ENCODE assay signal across 17 cellular contexts in the genomic region with DNA sequence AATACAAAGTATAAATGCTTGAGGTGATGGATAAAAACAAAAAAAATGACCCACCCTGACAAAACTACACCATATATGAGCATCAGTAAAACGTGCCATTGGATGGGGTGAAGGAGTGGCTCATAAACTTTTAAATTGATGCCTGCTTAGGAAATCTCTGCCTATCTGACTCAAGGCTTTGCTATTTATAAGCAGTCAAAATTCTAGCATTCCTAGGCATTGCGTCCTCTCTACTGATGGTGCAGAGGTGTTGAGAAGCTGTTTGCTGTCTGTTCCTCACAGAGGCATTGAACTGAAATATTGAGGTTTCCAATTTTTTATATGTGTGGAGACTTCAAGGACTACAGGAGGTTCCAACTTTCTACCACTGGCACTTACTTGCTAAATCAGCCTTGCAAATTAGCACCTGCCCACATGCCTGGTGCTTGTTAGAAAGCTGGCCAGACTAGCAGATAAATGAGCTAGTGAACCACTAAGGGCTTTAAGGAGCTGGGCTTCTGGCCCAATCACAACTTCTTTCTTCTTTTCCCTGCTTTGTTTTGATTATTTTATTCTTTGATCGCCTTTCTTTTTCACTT.
DNase-seq lines count a peak whose midpoint lies in the region; ATAC-seq lines count a peak whose summit lies in the region.
"Had no signal": no experiment of that assay in that cellular context is flagged by ENCODE, and none has a peak within 500 bp of the region (broad histone marks: within the 10 kb centered on the region; RNA-seq: fewer than 3 reads in every experiment).

No MANE protein-coding gene starts in this region.

- H3K4me2 ChIP-seq in Karpas-422 (ENCODE audit: low read depth, low read length, poor library complexity, severe bottlenecking) = peak overlapping the region; percentile 37

- POLR2A ChIA-PET in naive thymus-derived CD8-positive, alpha-beta T cell (lab: Charles Lee) = no interaction called here

- no peaks in the 10 kb centered on the region for H3K79me2 ChIP-seq in Karpas-422 (ENCODE audit: low read length)

- no peaks in the 10 kb centered on the region for H3K4me1 Mint-ChIP-seq in naive thymus-derived CD8-positive, alpha-beta T cell
- no peaks in the 10 kb centered on the region for H3K4me1 Mint-ChIP-seq in activated T-helper 2 cell treated with anti-CD3 and anti-CD28 coated beads, Interferon-gamma antibody, Interleukin-2, Interleukin-4, amounts not matched to agents 10 μg/mL and 5 μg/mL and 100 μg/mL, durations not matched to agents 14 hours and 24 hours and 36 hours (ENCODE audit: low read depth)
- H3K4me1 Mint-ChIP-seq: CD4-positive, CD25-positive, alpha-beta regulatory T cell had no signal

- H4K20me1 ChIP-seq in Karpas-422 (ENCODE audit: insufficient read depth, low read depth, low read length) = no peaks in the 10 kb centered on the region

- peaks cover 26% of the 10 kb centered on the region for H3K4me1 ChIP-seq in Karpas-422 (ENCODE audit: low read length)
- H3K4me1 ChIP-seq: Caco-2 had no signal

- H3K9ac ChIP-seq in Karpas-422 (ENCODE audit: low read length) = no peak overlapping the region

- DNase-seq in DMS79 (lab: John Stamatoyannopoulos, UW) (peak; percentile 81), Karpas-422 (peak; percentile 59), inferior parietal cortex (ENCODE audit: extremely low spot score) (peak; percentile 49), superior temporal gyrus (ENCODE audit: extremely low spot score) (peak; percentile 64)
- no peak for DNase-seq in naive thymus-derived CD8-positive, alpha-beta T cell
- DNase-seq in activated T-helper 2 cell treated with anti-CD3 and anti-CD28 coated beads, Interferon-gamma antibody, Interleukin-2, Interleukin-4, amounts not matched to agents 10 μg/mL and 5 μg/mL and 100 μg/mL, durations not matched to agents 14 hours and 24 hours and 36 hours (ENCODE audit: low spot score) = no peak
- no peak for DNase-seq in stimulated activated CD4-positive, alpha-beta T cell treated with anti-CD3 and anti-CD28 coated beads, Interleukin-2, amount 100 ng/mL, for 48 hours
- DNase-seq: AML-193; Caco-2; CD4-positive, CD25-positive, alpha-beta regulatory T cell; EL; KBM-7; NCI-H187 treated with DMSO at 0.1 percent for 48 hours; NCI-H226 had no signal

- H3K36me3 Mint-ChIP-seq in naive thymus-derived CD8-positive, alpha-beta T cell = no peaks in the 10 kb centered on the region
- H3K36me3 Mint-ChIP-seq in activated T-helper 2 cell treated with anti-CD3 and anti-CD28 coated beads, Interferon-gamma antibody, Interleukin-2, Interleukin-4, amounts not matched to agents 10 μg/mL and 5 μg/mL and 100 μg/mL, durations not matched to agents 14 hours and 24 hours and 36 hours (ENCODE audit: low read depth) = no peaks in the 10 kb centered on the region
- H3K36me3 Mint-ChIP-seq: CD4-positive, CD25-positive, alpha-beta regulatory T cell had no signal

- ATAC-seq in naive thymus-derived CD8-positive, alpha-beta T cell = no peak
- ATAC-seq: HepG2, Right ventricle myocardium inferior had no signal

- H3K27ac ChIP-seq in Karpas-422 (ENCODE audit: low read length) = no peak overlapping the region
- H3K27ac ChIP-seq: SK-N-MC had no signal

- H3K27ac Mint-ChIP-seq in naive thymus-derived CD8-positive, alpha-beta T cell = no peak overlapping the region
- no peak overlapping the region for H3K27ac Mint-ChIP-seq in activated T-helper 2 cell treated with anti-CD3 and anti-CD28 coated beads, Interferon-gamma antibody, Interleukin-2, Interleukin-4, amounts not matched to agents 10 μg/mL and 5 μg/mL and 100 μg/mL, durations not matched to agents 14 hours and 24 hours and 36 hours
- H3K27ac Mint-ChIP-seq: CD4-positive, CD25-positive, alpha-beta regulatory T cell had no signal

- no peaks in the 10 kb centered on the region for H3K9me3 ChIP-seq in Karpas-422 (ENCODE audit: low read length)
- H3K9me3 ChIP-seq: Caco-2 had no signal

- no peaks in the 10 kb centered on the region for H3K36me3 ChIP-seq in Karpas-422 (ENCODE audit: insufficient read depth, low read length)

- intact Hi-C loops in activated T-helper 2 cell treated with anti-CD3 and anti-CD28 coated beads, Interferon-gamma antibody, Interleukin-2, Interleukin-4, amounts not matched to agents 10 μg/mL and 5 μg/mL and 100 μg/mL, durations not matched to agents 14 hours and 24 hours and 36 hours (cut with micrococcal nuclease) = no loop called here

- no peaks in the 10 kb centered on the region for H3K9me2 ChIP-seq in Karpas-422 (replicated peaks; ENCODE audit: insufficient read depth, low read length)

- H3K27me3 Mint-ChIP-seq in naive thymus-derived CD8-positive, alpha-beta T cell = peaks cover 0 to 20% (median 2%) of the 10 kb centered on the region in 5 donors
- no peaks in the 10 kb centered on the region for H3K27me3 Mint-ChIP-seq in activated T-helper 2 cell treated with anti-CD3 and anti-CD28 coated beads, Interferon-gamma antibody, Interleukin-2, Interleukin-4, amounts not matched to agents 10 μg/mL and 5 μg/mL and 100 μg/mL, durations not matched to agents 14 hours and 24 hours and 36 hours (ENCODE audit: low read depth)
- H3K27me3 Mint-ChIP-seq: CD4-positive, CD25-positive, alpha-beta regulatory T cell had no signal

- H3K9me3 Mint-ChIP-seq in naive thymus-derived CD8-positive, alpha-beta T cell = no peaks in the 10 kb centered on the region
- H3K9me3 Mint-ChIP-seq in activated T-helper 2 cell treated with anti-CD3 and anti-CD28 coated beads, Interferon-gamma antibody, Interleukin-2, Interleukin-4, amounts not matched to agents 10 μg/mL and 5 μg/mL and 100 μg/mL, durations not matched to agents 14 hours and 24 hours and 36 hours = no peaks in the 10 kb centered on the region

- no peak overlapping the region for H3K4me3 ChIP-seq in Karpas-422 (ENCODE audit: low read length)
- H3K4me3 ChIP-seq: SK-N-MC had no signal

- H2AFZ ChIP-seq in Karpas-422 (ENCODE audit: low read length) = no peak overlapping the region

- H3K4me3 Mint-ChIP-seq in naive thymus-derived CD8-positive, alpha-beta T cell = no peak overlapping the region
- no peak overlapping the region for H3K4me3 Mint-ChIP-seq in activated T-helper 2 cell treated with anti-CD3 and anti-CD28 coated beads, Interferon-gamma antibody, Interleukin-2, Interleukin-4, amounts not matched to agents 10 μg/mL and 5 μg/mL and 100 μg/mL, durations not matched to agents 14 hours and 24 hours and 36 hours (ENCODE audit: low read depth)
- H3K4me3 Mint-ChIP-seq: CD4-positive, CD25-positive, alpha-beta regulatory T cell had no signal

- no peaks in the 10 kb centered on the region for H3K27me3 ChIP-seq in Karpas-422 (ENCODE audit: low read length)

Comparison
In these comparisons a context has a peak if more than half of its experiments do, and no peak if none do; other contexts are left out.
1. DNase-seq: peak in DMS79 (single experiment), Karpas-422 (single experiment), inferior parietal cortex (single experiment) and superior temporal gyrus (single experiment); none in naive thymus-derived CD8-positive, alpha-beta T cell (0 of 10), activated T-helper 2 cell treated with anti-CD3 and anti-CD28 coated beads, Interferon-gamma antibody, Interleukin-2, Interleukin-4, amounts not matched to agents 10 μg/mL and 5 μg/mL and 100 μg/mL, durations not matched to agents 14 hours and 24 hours and 36 hours (single experiment) and stimulated activated CD4-positive, alpha-beta T cell treated with anti-CD3 and anti-CD28 coated beads, Interleukin-2, amount 100 ng/mL, for 48 hours (0 of 2).